ENCODE assay signal across 27 cellular contexts in the genomic region with DNA sequence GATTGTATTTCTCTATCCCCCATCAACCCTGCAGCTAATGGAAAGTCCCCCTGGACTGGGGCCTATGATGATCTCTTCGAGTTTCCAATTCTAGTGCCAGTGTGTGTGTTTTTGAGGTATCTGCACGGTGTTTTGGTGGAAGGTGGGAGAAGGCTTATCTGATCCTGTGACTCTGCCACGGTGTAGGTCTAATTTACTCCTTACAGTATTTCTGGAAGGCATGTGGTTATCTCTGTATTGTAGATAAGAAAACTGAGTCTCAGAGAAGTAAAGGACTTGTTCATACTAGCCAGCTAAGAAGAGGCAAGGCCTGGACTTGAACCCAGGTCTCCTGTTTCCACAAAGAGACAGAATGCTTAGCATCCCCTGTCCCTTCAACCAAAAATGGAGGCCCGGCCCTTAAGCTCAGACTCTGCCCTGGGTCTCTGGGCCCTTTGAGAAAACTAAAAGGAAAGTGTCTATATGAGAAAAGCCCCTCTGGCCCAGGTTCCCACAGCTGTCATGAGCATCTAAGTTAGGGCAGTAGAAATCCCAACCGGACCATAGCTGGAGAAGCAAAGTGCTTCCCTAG.
"Had no signal": no experiment of that assay in that cellular context is flagged by ENCODE, and none has a peak within 500 bp of the region (broad histone marks: within the 10 kb centered on the region; RNA-seq: fewer than 3 reads in every experiment).

No MANE protein-coding gene starts in this region.

- DNase-seq: natural killer cell; nucleus accumbens; ovary; psoas muscle; right cardiac atrium; right lobe of liver; sigmoid colon; small intestine; stimulated activated CD4-positive, alpha-beta T cell treated with anti-CD3 and anti-CD28 coated beads, Interleukin-15, amount 100 ng/mL, for 24 hours; stimulated activated CD4-positive, alpha-beta T cell treated with anti-CD3 and anti-CD28 coated beads, Interleukin-2, amount 100 ng/mL, for 24 hours; stimulated activated CD4-positive, alpha-beta T cell treated with anti-CD3 and anti-CD28 coated beads, Interleukin-2, amount 100 ng/mL, for 48 hours; stimulated activated CD4-positive, alpha-beta T cell treated with anti-CD3 and anti-CD28 coated beads, Interleukin-4, amount 100 ng/mL, for 24 hours; stimulated activated naive B cell treated with anti-CD40 and anti-IgM and Interleukin-4, amounts not matched to agents 10 μg/mL and 1 μg/mL and 100 μg/mL, for 72 hours; stimulated activated naive CD4-positive, alpha-beta T cell treated with Interleukin-2 at 50 U/mL for 16 hours; stomach; thyroid gland; trophoblast cell; upper lobe of left lung had no signal

- H3K9me3 Mint-ChIP-seq: natural killer cell; nephron; stimulated activated effector memory CD8-positive, alpha-beta T cell treated with anti-CD3 and anti-CD28 coated beads, Interleukin-12 subunit alpha, Interleukin-12 subunit beta, amount 100 ng/mL, for 72 hours; stimulated activated naive B cell treated with anti-CD40 and anti-IgM and Interleukin-4, amounts not matched to agents 10 μg/mL and 1 μg/mL and 100 μg/mL, for 72 hours; stimulated activated naive CD8-positive, alpha-beta T cell treated with anti-CD3 and anti-CD28 coated beads, Interleukin-15, Interleukin-2, amounts not matched to agents 100 ng/mL and 50 ng/mL, for 24 hours had no signal

- H3K4me3 Mint-ChIP-seq: natural killer cell; nephron; stimulated activated effector memory CD8-positive, alpha-beta T cell treated with anti-CD3 and anti-CD28 coated beads, Interleukin-12 subunit alpha, Interleukin-12 subunit beta, amount 100 ng/mL, for 72 hours; stimulated activated naive B cell treated with anti-CD40 and anti-IgM and Interleukin-4, amounts not matched to agents 10 μg/mL and 1 μg/mL and 100 μg/mL, for 72 hours; stimulated activated naive CD8-positive, alpha-beta T cell treated with anti-CD3 and anti-CD28 coated beads, Interleukin-15, Interleukin-2, amounts not matched to agents 100 ng/mL and 50 ng/mL, for 24 hours had no signal

- H2AFZ ChIP-seq: parathyroid adenoma had no signal

- H3K4me1 ChIP-seq: parathyroid adenoma, psoas muscle, right lobe of liver, sigmoid colon, thyroid gland, tibial nerve had no signal

- H3K36me3 Mint-ChIP-seq: natural killer cell; stimulated activated effector memory CD8-positive, alpha-beta T cell treated with anti-CD3 and anti-CD28 coated beads, Interleukin-12 subunit alpha, Interleukin-12 subunit beta, amount 100 ng/mL, for 72 hours; stimulated activated naive B cell treated with anti-CD40 and anti-IgM and Interleukin-4, amounts not matched to agents 10 μg/mL and 1 μg/mL and 100 μg/mL, for 72 hours had no signal

- H3K79me2 ChIP-seq: parathyroid adenoma had no signal

- H3K4me1 Mint-ChIP-seq: nephron had no signal

- H3K9ac ChIP-seq: parathyroid adenoma had no signal

- H3K27me3 ChIP-seq: ovary, right lobe of liver, sigmoid colon, thyroid gland, tibial nerve, upper lobe of left lung, vagina had no signal

- H3K36me3 ChIP-seq: neutrophil, ovary, right lobe of liver, thyroid gland, tibial nerve, upper lobe of left lung, vagina had no signal

- H3K27ac Mint-ChIP-seq: natural killer cell; nephron; progenitor cell of endocrine pancreas; stimulated activated effector memory CD8-positive, alpha-beta T cell treated with anti-CD3 and anti-CD28 coated beads, Interleukin-12 subunit alpha, Interleukin-12 subunit beta, amount 100 ng/mL, for 72 hours; stimulated activated naive B cell treated with anti-CD40 and anti-IgM and Interleukin-4, amounts not matched to agents 10 μg/mL and 1 μg/mL and 100 μg/mL, for 72 hours; stimulated activated naive CD8-positive, alpha-beta T cell treated with anti-CD3 and anti-CD28 coated beads, Interleukin-15, Interleukin-2, amounts not matched to agents 100 ng/mL and 50 ng/mL, for 24 hours had no signal

- FAIRE-seq: small intestine had no signal

- ATAC-seq: natural killer cell; psoas muscle; right cardiac atrium; right lobe of liver; stimulated activated effector memory CD8-positive, alpha-beta T cell treated with anti-CD3 and anti-CD28 coated beads, Interleukin-12 subunit alpha, Interleukin-12 subunit beta, amount 100 ng/mL, for 72 hours; stimulated activated naive B cell treated with anti-CD40 and anti-IgM and Interleukin-4, amounts not matched to agents 10 μg/mL and 1 μg/mL and 100 μg/mL, for 72 hours had no signal

- H3K9me3 ChIP-seq: neutrophil, ovary, psoas muscle, right lobe of liver, sigmoid colon, stomach, thoracic aorta, thyroid gland, tibial nerve, upper lobe of left lung, vagina had no signal

- H3K4me3 ChIP-seq: ovary, psoas muscle, right lobe of liver, sigmoid colon, stomach, thoracic aorta, thyroid gland, tibial nerve, upper lobe of left lung, vagina had no signal

- H3K27ac ChIP-seq: neutrophil, ovary, parathyroid adenoma, psoas muscle, right lobe of liver, sigmoid colon, stomach, thoracic aorta, thyroid gland, tibial nerve, upper lobe of left lung, vagina had no signal
